ENCODE assay signal across 2 cellular contexts in genomic region chr11:64877390-64878222, GRCh38.
A peak's percentile ranks its signal among the peaks of the same experiment; 100 is the strongest.
TF ChIP-seq lines count a peak whose summit lies in the region.

No MANE protein-coding gene starts in this region.

TF ChIP-seq in IMR-90, 13 proteins besides CTCF, POLR2A, EP300 and RAD21:
- TF ChIP-seq BHLHE40 (IDR thresholded peaks at IDR 0.05; ENCODE audit: low read depth, low read length) (no peak), ELK1 (IDR thresholded peaks at IDR 0.05; ENCODE audit: borderline replicate concordance, low read depth, low read length) (no peak), CHD1 (IDR thresholded peaks at IDR 0.05; ENCODE audit: low read depth, low read length) (no peak; the same call in 1 of the 2 replicates), MXI1 (IDR thresholded peaks at IDR 0.05; ENCODE audit: borderline replicate concordance, low read depth, low read length) (0 out of 2 replicates have a peak, but pooled peaks have one; percentile 31)

TF ChIP-seq in GM12878, 131 proteins besides CTCF, POLR2A, EP300 and RAD21 (continues in another document):
- TF ChIP-seq BRCA1 (IDR thresholded peaks at IDR 0.05; ENCODE audit: low read depth, low read length): no peak
- peak in 1 of 2 experiments; percentile 71; a peak in 2 of 3 replicates for TF ChIP-seq EGR1 (IDR thresholded peaks at IDR 0.05; ENCODE audit: borderline replicate concordance in 1 of 2, low read depth in 2 of 2, low read length in 2 of 2)
- peak; percentile 64 to 77; a peak in 2 of 4 replicates for TF ChIP-seq IKZF2 (IDR thresholded peaks at IDR 0.05)
- TF ChIP-seq RELB (IDR thresholded peaks at IDR 0.05; ENCODE audit: low read depth): peak; percentile 43; the same call in 1 of the 2 replicates
- peak; percentile 72; the same call in 1 of the 3 replicates for TF ChIP-seq POU2F2 (IDR thresholded peaks at IDR 0.05; ENCODE audit: borderline replicate concordance, low read depth, low read length)
- no peak for TF ChIP-seq KAT2A (conservative IDR thresholded peaks at IDR 0.05; ENCODE audit: control insufficient read depth, low read depth, low read length)
- TF ChIP-seq SREBF2 (IDR thresholded peaks at IDR 0.05; ENCODE audit: low read length): no peak
- TF ChIP-seq POLR2AphosphoS2 (IDR thresholded peaks at IDR 0.05; ENCODE audit: low read depth, low read length): no peak
- TF ChIP-seq ZBTB40 (IDR thresholded peaks at IDR 0.05; ENCODE audit: borderline replicate concordance): no peak
- peak; percentile 44; the same call in 1 of the 2 replicates for TF ChIP-seq CHD2 (IDR thresholded peaks at IDR 0.05; ENCODE audit: borderline replicate concordance, low read depth, low read length)
- TF ChIP-seq BHLHE40 (IDR thresholded peaks at IDR 0.05; ENCODE audit: borderline replicate concordance in 1 of 2, low read depth in 2 of 2, low read length in 1 of 2): peak in 1 of 2 experiments; percentile 51; a peak in 2 of 4 replicates
- peak; percentile 40; the same call in 1 of the 2 replicates for TF ChIP-seq YY1 (IDR thresholded peaks at IDR 0.05; ENCODE audit: low read depth, low read length)
- 0 out of 2 replicates have a peak, but pooled peaks have one; percentile 48 for TF ChIP-seq MLLT1 (IDR thresholded peaks at IDR 0.05)
- peak; percentile 54; the same call in 1 of the 2 replicates for TF ChIP-seq NBN (IDR thresholded peaks at IDR 0.05)
- no peak for TF ChIP-seq CHD4 (IDR thresholded peaks at IDR 0.05)
- TF ChIP-seq BACH1 (IDR thresholded peaks at IDR 0.05; ENCODE audit: borderline replicate concordance): 0 out of 2 replicates have a peak, but pooled peaks have one; percentile 45
- no peak for TF ChIP-seq CEBPZ (IDR thresholded peaks at IDR 0.05; ENCODE audit: low read depth, low read length)
- no peak for TF ChIP-seq SMC3 (IDR thresholded peaks at IDR 0.05; ENCODE audit: borderline replicate concordance, low read length)
- peak; percentile 96 for TF ChIP-seq MEF2B (IDR thresholded peaks at IDR 0.05; ENCODE audit: partially characterized antibody, poor library complexity, severe bottlenecking)
- no peak for TF ChIP-seq MXI1 (IDR thresholded peaks at IDR 0.05; ENCODE audit: low read depth, low read length)
- 0 out of 2 replicates have a peak, but pooled peaks have one; percentile 29 for TF ChIP-seq DPF2 (IDR thresholded peaks at IDR 0.05)
- peak; percentile 44; the same call in 1 of the 2 replicates for TF ChIP-seq ATF7 (IDR thresholded peaks at IDR 0.05; ENCODE audit: low read depth)
- TF ChIP-seq RAD51 (IDR thresholded peaks at IDR 0.05): no peak
- TF ChIP-seq MYC (IDR thresholded peaks at IDR 0.05; ENCODE audit: insufficient read depth, insufficient read length, insufficient replicate concordance, low read length, severe bottlenecking): no peak
- TF ChIP-seq BCLAF1 (IDR thresholded peaks at IDR 0.05): no peak
- no peak for TF ChIP-seq ZNF207 (IDR thresholded peaks at IDR 0.05; ENCODE audit: borderline replicate concordance)
- peak; percentile 71; the same call in 1 of the 2 replicates for TF ChIP-seq BCL11A (IDR thresholded peaks at IDR 0.05; ENCODE audit: low read depth, low read length)
- TF ChIP-seq TAF1 (IDR thresholded peaks at IDR 0.05; ENCODE audit: borderline replicate concordance, low read depth, low read length): 0 out of 2 replicates have a peak, but pooled peaks have one; percentile 41
- TF ChIP-seq PAX5 (IDR thresholded peaks at IDR 0.05; ENCODE audit: borderline replicate concordance, low read depth, low read length): 0 out of 2 replicates have a peak, but pooled peaks have one; percentile 56
- no peak for TF ChIP-seq ESRRA (IDR thresholded peaks at IDR 0.05; ENCODE audit: low read length)
- no peak for TF ChIP-seq PBX3 (IDR thresholded peaks at IDR 0.05; ENCODE audit: insufficient replicate concordance, low read depth, low read length)
- peak; percentile 66; the same call in 1 of the 2 replicates for TF ChIP-seq EED (IDR thresholded peaks at IDR 0.05; ENCODE audit: low read depth)
- TF ChIP-seq ZZZ3 (IDR thresholded peaks at IDR 0.05; ENCODE audit: control insufficient read depth, insufficient read length, low read depth): no peak
- TF ChIP-seq BCL3 (IDR thresholded peaks at IDR 0.05; ENCODE audit: borderline replicate concordance, insufficient read depth, low read depth, low read length, poor library complexity, severe bottlenecking): peak; percentile 60
- peak; percentile 69; the same call in 1 of the 2 replicates for TF ChIP-seq TBL1XR1 (IDR thresholded peaks at IDR 0.05; ENCODE audit: low read depth, low read length)
- peak; percentile 20 for TF ChIP-seq MTA2 (IDR thresholded peaks at IDR 0.05; ENCODE audit: low read depth)
- TF ChIP-seq EZH2 (IDR thresholded peaks at IDR 0.05; ENCODE audit: borderline replicate concordance, control insufficient read depth, low read depth, low read length): no peak
